ENCODE assay signal across 9 cellular contexts in genomic region chr22:41217553-41218157, GRCh38. TPM values are rescaled to one million over a fixed set of nuclear protein-coding genes. Genes with fewer than 3 reads are reported as not detected.
DNase-seq lines count a peak whose midpoint lies in the region; ATAC-seq, FAIRE-seq and TF ChIP-seq lines count a peak whose summit lies in the region.
"Had no signal": no experiment of that assay in that cellular context is flagged by ENCODE, and none has a peak within 500 bp of the region (broad histone marks: within the 10 kb centered on the region; RNA-seq: fewer than 3 reads in every experiment).

No MANE protein-coding gene starts in this region.

- H3K36me3 ChIP-seq in mammary epithelial cell (ENCODE audit: insufficient read depth, low read length) = peaks cover 2% of the 10 kb centered on the region
- H3K36me3 ChIP-seq in kidney (ENCODE audit: control insufficient read depth in 1 of 2, insufficient read depth in 2 of 2, low read length in 2 of 2) = peaks cover 14 to 28% of the 10 kb centered on the region in 2 donors

- H2AFZ ChIP-seq in mammary epithelial cell (ENCODE audit: low read depth, low read length) = peak overlapping the region; percentile 13

- ATAC-seq in HG02870 (IDR thresholded peaks at IDR 0.05; ENCODE audit: unreplicated experiment) (peak; percentile 65), HG03571 (IDR thresholded peaks at IDR 0.05; ENCODE audit: unreplicated experiment) (no peak)

- TSS peak; percentile 87 for BruUV-seq in mammary epithelial cell (replicated peaks; lab: Mats Ljungman, UMichigan)

- CTCF ChIA-PET in RWPE1 (lab: Yijun Ruan, JAX) = no interaction called here
- CTCF ChIA-PET in mammary epithelial cell (lab: Charles Lee; ENCODE audit: low non-redundant PET) = no interaction called here

- H3K9ac ChIP-seq in mammary epithelial cell (ENCODE audit: insufficient read depth, low read length) (no peak overlapping the region), kidney (ENCODE audit: low read length in 2 of 2) (peak overlapping the region in 1 of 2 donors; percentile 34)

- H3K9me3 ChIP-seq in mammary epithelial cell (replicated peaks; ENCODE audit: insufficient read depth, low read length) (no peaks in the 10 kb centered on the region), kidney (ENCODE audit: control insufficient read depth in 1 of 2, low read length in 2 of 2) (no peaks in the 10 kb centered on the region)

- intact Hi-C loops in mammary epithelial cell (cut with micrococcal nuclease) = loop anchor here (1.0 to 5.0 kb wide), 4 partner anchors 12 to 295 kb away; partner anchors contain the start of genes L3MBTL2 and ZC3H7B
- intact Hi-C loops in kidney (cut with DNase I) = no loop called here

- no peaks in the 10 kb centered on the region for H4K20me1 ChIP-seq in mammary epithelial cell (ENCODE audit: insufficient read depth, low read length)

- no peak for FAIRE-seq in kidney (lab: Jason Lieb, UNC)
- FAIRE-seq: islet of Langerhans had no signal

- H3K4me2 ChIP-seq in mammary epithelial cell (ENCODE audit: insufficient read depth, low read depth, low read length) = peak overlapping the region; percentile 45

- H3K4me1 ChIP-seq in mammary epithelial cell (ENCODE audit: insufficient read depth, low read length) (peaks cover 12% of the 10 kb centered on the region), kidney (ENCODE audit: control insufficient read depth in 1 of 2, insufficient read depth in 1 of 2, low read depth in 1 of 2, low read length in 2 of 2) (no peaks in the 10 kb centered on the region)

- H3K4me3 ChIP-seq in mammary epithelial cell (replicated peaks in 1 of 3; ENCODE audit: insufficient read depth in 1 of 3, low read depth in 2 of 3, low read length in 3 of 3) = no peak overlapping the region
- no peak overlapping the region for H3K4me3 ChIP-seq in kidney (ENCODE audit: low read length in 2 of 2)

- no peaks in the 10 kb centered on the region for H3K27me3 ChIP-seq in mammary epithelial cell (ENCODE audit: insufficient read depth, low read length)

- dilution Hi-C loops in mammary epithelial cell (cut with HindIII; ENCODE audit: low sequenced_read_pairs) = no loop called here

- H3K27ac ChIP-seq in RWPE1 (peak overlapping the region; percentile 99), mammary epithelial cell (ENCODE audit: insufficient read depth, low read depth, low read length) (peak overlapping the region; percentile 9), kidney (ENCODE audit: low read depth in 2 of 2, low read length in 2 of 2) (peak overlapping the region; percentile 0 to 22)

- TF ChIP-seq CTCF in RWPE1 (conservative IDR thresholded peaks at IDR 0.05; ENCODE audit: low read depth) (no peak), mammary epithelial cell (conservative IDR thresholded peaks at IDR 0.05 in 1 of 2, IDR thresholded peaks at IDR 0.05 in 1 of 2; ENCODE audit: extremely low read depth in 1 of 2, insufficient read depth in 1 of 2, low read depth in 1 of 2, low read length in 2 of 2) (no peak), kidney (IDR thresholded peaks at IDR 0.05; ENCODE audit: borderline replicate concordance, extremely low read depth, insufficient read depth) (no peak)

- POLR2A ChIA-PET in RWPE1 (lab: Yijun Ruan, JAX; ENCODE audit: low non-redundant PET) = no interaction called here

- no peaks in the 10 kb centered on the region for H3K79me2 ChIP-seq in mammary epithelial cell (ENCODE audit: insufficient read depth, low read length)

- in situ Hi-C loops in mammary epithelial cell (cut with MboI; ENCODE audit: low sequenced_read_pairs in 2 of 2) = no loop called here

- peak; percentile 89 for DNase-seq in CD1c-positive myeloid dendritic cell (ENCODE audit: extremely low spot score)
- peak; percentile 71 for DNase-seq in RWPE1 (ENCODE audit: low spot score)
- no peak for DNase-seq in mammary epithelial cell
- DNase-seq in kidney = peak; percentile 91
- DNase-seq in stimulated activated CD4-positive, alpha-beta T cell treated with anti-CD3 and anti-CD28 coated beads, Interleukin-2, amount 100 ng/mL, for 4 hours (ENCODE audit: low read depth) = peak; percentile 4
- no peak for DNase-seq in DMS 273 (lab: John Stamatoyannopoulos, UW; ENCODE audit: unreplicated experiment)

- WGBS in mammary epithelial cell (ENCODE audit: low coverage, missing lambda C conversion rate) = 42% methylated on average over 12 of the region's 16 CpGs

RNA-seq across cellular contexts. Expression of gene L3MBTL2, which starts 12.5 kb away (rescaled TPM):
- 10 to 100 TPM; 21.0 to 22.2 TPM for total RNA-seq in mammary epithelial cell
- 23.0 TPM for polyA plus RNA-seq in mammary epithelial cell
- polyA minus RNA-seq in mammary epithelial cell = 20.1 TPM
- total RNA-seq in kidney = 25.1 TPM
- 16.4 TPM for polyA plus RNA-seq in kidney (ENCODE audit: insufficient read depth, low read depth, low replicate concordance)

RNA-seq across cellular contexts. Expression of gene CHADL, which starts 23.1 kb away (rescaled TPM):
- total RNA-seq in mammary epithelial cell (1 to 10 TPM; 1.8 to 3.3 TPM), kidney (2.7 TPM)
- polyA plus RNA-seq in mammary epithelial cell (1.1 TPM), kidney (ENCODE audit: insufficient read depth, low read depth, low replicate concordance) (4.8 TPM)
- polyA minus RNA-seq in mammary epithelial cell = not detected

Comparison
In these comparisons a context has a peak if more than half of its experiments do, and no peak if none do; other contexts are left out.
1. DNase-seq: peak in CD1c-positive myeloid dendritic cell (single experiment), RWPE1 (single experiment), kidney (single experiment) and stimulated activated CD4-positive, alpha-beta T cell treated with anti-CD3 and anti-CD28 coated beads, Interleukin-2, amount 100 ng/mL, for 4 hours (single experiment); none in mammary epithelial cell (single experiment) and DMS 273 (single experiment).
2. H3K27ac ChIP-seq: peak in every context shown above with its lines; median percentile 99 in RWPE1; 11 in kidney; 9 in mammary epithelial cell.